ENCODE assay signal across 10 cellular contexts in the genomic region with DNA sequence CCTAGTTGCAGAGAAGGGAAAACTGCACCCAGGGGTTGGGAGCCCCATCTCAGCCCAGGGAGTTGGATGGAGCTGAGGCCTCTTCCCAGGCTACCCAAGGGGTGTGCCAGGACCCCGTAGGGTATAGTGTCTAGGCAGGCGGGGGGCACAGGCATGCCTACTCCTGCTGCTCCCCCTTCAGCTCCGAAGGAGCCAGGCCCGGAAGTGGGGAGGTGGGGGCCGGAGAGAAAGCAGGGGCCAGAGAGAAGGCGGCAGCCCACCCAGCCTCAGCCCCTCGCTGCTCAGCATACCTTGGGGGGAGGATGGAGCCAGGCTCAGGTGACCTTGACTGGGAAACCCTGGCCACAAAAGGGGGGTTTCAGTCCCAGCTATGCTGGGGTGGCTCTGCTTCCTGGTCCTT. TPM values are rescaled to one million over a fixed set of nuclear protein-coding genes. Genes with fewer than 3 reads are reported as not detected.
A peak's percentile ranks its signal among the peaks of the same experiment; 100 is the strongest.
DNase-seq lines count a peak whose midpoint lies in the region; ATAC-seq, FAIRE-seq and TF ChIP-seq lines count a peak whose summit lies in the region.
"Had no signal": no experiment of that assay in that cellular context is flagged by ENCODE, and none has a peak within 500 bp of the region (broad histone marks: within the 10 kb centered on the region; RNA-seq: fewer than 3 reads in every experiment).

No MANE protein-coding gene starts in this region.

- CTCF ChIA-PET in MCF 10A (lab: Yijun Ruan, JAX) = interaction anchor here (0.6 to 2.6 kb wide), 9 partner anchors 8 to 70 kb away, joined by 3 to 11 read pairs (median 4); no protein-coding TSS in a partner anchor

- BruUV-seq in MCF 10A (replicated peaks; lab: Mats Ljungman, UMichigan) = TSS peak; percentile 88

- H3K27me3 Mint-ChIP-seq in H9 (ENCODE audit: low read depth) (peaks cover 25% of the 10 kb centered on the region), MCF 10A (ENCODE audit: insufficient read depth, unreplicated experiment) (no peaks in the 10 kb centered on the region)

- peaks cover 6% of the 10 kb centered on the region for H3K9me1 ChIP-seq in keratinocyte (ENCODE audit: control insufficient read depth, extremely low read depth, insufficient read depth, low read length)

- peaks cover 2% of the 10 kb centered on the region for H3K79me1 ChIP-seq in H9 (ENCODE audit: insufficient read depth, low read depth, low read length, poor library complexity, severe bottlenecking)

- no peak overlapping the region for H4K8ac ChIP-seq in H9 (replicated peaks; ENCODE audit: insufficient read length, low read depth, low read length)

- peak overlapping the region; percentile 44 for H3K18ac ChIP-seq in H9 (ENCODE audit: insufficient read length, low read depth, low read length)

- no peak overlapping the region for H4K5ac ChIP-seq in H9 (ENCODE audit: insufficient read length, low read depth, low read length)

- no CpG with 5 or more reads among the region's 7 CpGs for WGBS in H9 (ENCODE audit: extremely low coverage, insufficient read length, low lambda C conversion rate)

- no peak overlapping the region for H2BK5ac ChIP-seq in H9 (ENCODE audit: insufficient read length, low read length)

- H3K9me3 Mint-ChIP-seq in H9 (no peaks in the 10 kb centered on the region), MCF 10A (ENCODE audit: unreplicated experiment) (no peaks in the 10 kb centered on the region)

- no peak for TF ChIP-seq CTCF in H9 (conservative IDR thresholded peaks at IDR 0.05)
- TF ChIP-seq CTCF in MCF 10A (IDR thresholded peaks at IDR 0.05; ENCODE audit: unreplicated experiment) = no peak
- no peak for TF ChIP-seq CTCF in keratinocyte (optimal IDR thresholded peaks at IDR 0.05 in 1 of 3, IDR thresholded peaks at IDR 0.05 in 1 of 3, conservative IDR thresholded peaks at IDR 0.05 in 1 of 3; ENCODE audit: extremely low read depth in 1 of 3, insufficient read depth in 2 of 3, low read length in 3 of 3)

- dilution Hi-C loops in keratinocyte (cut with MboI; ENCODE audit: extremely low pct_ligation_motif_present, low sequenced_read_pairs) = no loop called here

- H3K27ac Mint-ChIP-seq in H9 (peak overlapping the region in 1 of 3 experiments; percentile 90; a peak in 2 of 7 replicates), MCF 10A (ENCODE audit: low read depth, unreplicated experiment) (peak overlapping the region; percentile 61)

- H3T11ph ChIP-seq in H9 (ENCODE audit: low read length) = no peak overlapping the region

- H3K9me3 ChIP-seq in H9 (ENCODE audit: control insufficient read depth, low read depth, low read length) (no peaks in the 10 kb centered on the region), keratinocyte (ENCODE audit: control insufficient read depth, low read depth, low read length) (no peaks in the 10 kb centered on the region), skeletal muscle tissue (ENCODE audit: control insufficient read depth in 3 of 3, low read length in 3 of 3) (no peaks in the 10 kb centered on the region)

- peak overlapping the region; percentile 85 to 97 for H3K4me3 Mint-ChIP-seq in H9
- H3K4me3 Mint-ChIP-seq in MCF 10A (ENCODE audit: unreplicated experiment) = peak overlapping the region; percentile 84

- ATAC-seq in GM21529 (IDR thresholded peaks at IDR 0.05; ENCODE audit: unreplicated experiment) = no peak

- intact Hi-C loops in MCF 10A (cut with micrococcal nuclease) = loop anchor here (2.0 kb wide), 1 partner anchor 36 kb away; no protein-coding TSS in a partner anchor

- no peak for FAIRE-seq in keratinocyte (lab: Jason Lieb, UNC)

- H3K4me2 ChIP-seq in H9 (ENCODE audit: insufficient read depth, insufficient read length, low read length) = peak overlapping the region; percentile 48
- H3K4me2 ChIP-seq in keratinocyte (ENCODE audit: control insufficient read depth, extremely low read depth, insufficient read depth, low read depth, low read length) = peak overlapping the region; percentile 99

- no peak overlapping the region for H3K23ac ChIP-seq in H9 (ENCODE audit: insufficient read length, low read depth, low read length)

- H3K9ac ChIP-seq in H9 (ENCODE audit: extremely low read depth, insufficient read length, low read length) (peak overlapping the region; percentile 6), keratinocyte (ENCODE audit: control insufficient read depth, extremely low read depth, insufficient read depth, low read length) (peak overlapping the region; percentile 86), skeletal muscle tissue (ENCODE audit: low read depth in 1 of 3, low read length in 3 of 3) (peak overlapping the region; percentile 20 to 83 (median 73))

- H4K20me1 ChIP-seq in H9 (ENCODE audit: control insufficient read depth, insufficient read depth, insufficient read length) = no peaks in the 10 kb centered on the region
- no peaks in the 10 kb centered on the region for H4K20me1 ChIP-seq in keratinocyte (ENCODE audit: control insufficient read depth, extremely low read depth, insufficient read depth, low read length)

- H2AK5ac ChIP-seq in H9 (ENCODE audit: insufficient read length, low read length) = no peak overlapping the region

- H3K4me1 Mint-ChIP-seq in H9 = peaks cover 44 to 58% of the 10 kb centered on the region in 2 experiments
- H3K4me1 Mint-ChIP-seq in MCF 10A (ENCODE audit: insufficient read depth, unreplicated experiment) = peaks cover 56% of the 10 kb centered on the region

- H3K27me3 ChIP-seq in H9 (ENCODE audit: insufficient read depth, low read length) = peaks cover 7% of the 10 kb centered on the region; the same call in 1 of the 2 replicates
- H3K27me3 ChIP-seq in keratinocyte (ENCODE audit: control insufficient read depth, extremely low read depth, insufficient read depth, low read length) = no peaks in the 10 kb centered on the region
- no peaks in the 10 kb centered on the region for H3K27me3 ChIP-seq in skeletal muscle tissue (ENCODE audit: control insufficient read depth in 3 of 3, insufficient read depth in 3 of 3, low read length in 3 of 3)

- H3K4me3 ChIP-seq in keratinocyte (ENCODE audit: control insufficient read depth in 2 of 3, extremely low read depth in 1 of 3, insufficient read depth in 2 of 3, low read depth in 1 of 3, low read length in 3 of 3) = peak overlapping the region; percentile 85 to 91 (median 88)
- H3K4me3 ChIP-seq in skeletal muscle tissue (ENCODE audit: low read length in 3 of 3) = peak overlapping the region; percentile 14 to 75 (median 64)

- H3K36me3 ChIP-seq in keratinocyte (ENCODE audit: control insufficient read depth in 2 of 2, extremely low read depth in 1 of 2, insufficient read depth in 2 of 2, low read length in 2 of 2) = peaks cover 13 to 26% of the 10 kb centered on the region in 2 experiments
- peaks cover 0 to 4% (median 0%) of the 10 kb centered on the region in 3 donors for H3K36me3 ChIP-seq in skeletal muscle tissue (ENCODE audit: control insufficient read depth in 3 of 3, insufficient read depth in 3 of 3, low read length in 3 of 3)

- H3K4me1 ChIP-seq in H9 (ENCODE audit: insufficient read depth, low read length) (no peaks in the 10 kb centered on the region; the same call in none of the 2 replicates), keratinocyte (ENCODE audit: control insufficient read depth, extremely low read depth, insufficient read depth, low read length) (peaks cover 59% of the 10 kb centered on the region), skeletal muscle tissue (ENCODE audit: control insufficient read depth in 3 of 3, insufficient read depth in 3 of 3, low read length in 3 of 3) (peaks cover 18 to 52% (median 52%) of the 10 kb centered on the region in 3 donors)

- no peak overlapping the region for H3K27ac ChIP-seq in H9 (ENCODE audit: insufficient read length, low read depth, low read length)
- H3K27ac ChIP-seq in keratinocyte (ENCODE audit: control insufficient read depth, insufficient read depth, low read length) = peak overlapping the region; percentile 77
- no peak overlapping the region for H3K27ac ChIP-seq in skeletal muscle tissue (ENCODE audit: low read depth, low read length)

- peaks cover 15% of the 10 kb centered on the region for H3K23me2 ChIP-seq in H9 (ENCODE audit: insufficient read length, low read depth, low read length, poor library complexity, severe bottlenecking)

- H2BK12ac ChIP-seq in H9 (ENCODE audit: insufficient read length, low read depth, low read length) = no peak overlapping the region

- H2AFZ ChIP-seq in H9 (ENCODE audit: low read length) (no peak overlapping the region), keratinocyte (ENCODE audit: control insufficient read depth, low read length) (no peak overlapping the region)

- DNase-seq in H9 (no peak), MCF 10A (ENCODE audit: unreplicated experiment) (no peak), keratinocyte (ENCODE audit: low read depth, low spot score) (no peak), HuH-7.5 (ENCODE audit: low spot score) (no peak), iPS-NIHi11 (ENCODE audit: low spot score) (no peak), NCI-H2196 treated with DMSO at 0.1 percent for 48 hours (lab: John Stamatoyannopoulos, UW; ENCODE audit: unreplicated experiment) (no peak)
- DNase-seq: erythroblast, NCI-H524 treated with DMSO at 0.1 percent for 48 hours had no signal

- no peak overlapping the region for H2BK15ac ChIP-seq in H9 (ENCODE audit: low read depth, low read length)

- no peak overlapping the region for H3K4ac ChIP-seq in H9 (ENCODE audit: low read depth, low read length)

- H3K79me2 ChIP-seq in H9 (ENCODE audit: insufficient read depth, low read length) = no peaks in the 10 kb centered on the region
- peaks cover 62% of the 10 kb centered on the region for H3K79me2 ChIP-seq in keratinocyte (ENCODE audit: control insufficient read depth, insufficient read depth, low read length)

- H3K36me3 Mint-ChIP-seq in H9 (ENCODE audit: insufficient read depth in 1 of 3, low read depth in 3 of 3) (peaks cover 9 to 20% (median 11%) of the 10 kb centered on the region in 3 experiments; a peak in 6 of 7 replicates), MCF 10A (ENCODE audit: insufficient read depth, unreplicated experiment) (peaks cover 19% of the 10 kb centered on the region)

- H3K14ac ChIP-seq in H9 (ENCODE audit: insufficient read depth, low read length) = no peak overlapping the region

- no peak overlapping the region for H2BK20ac ChIP-seq in H9 (ENCODE audit: low read depth, low read length, poor library complexity, severe bottlenecking)

- H3K56ac ChIP-seq in H9 (ENCODE audit: insufficient read length, low read depth, low read length) = no peak overlapping the region

- H2BK120ac ChIP-seq in H9 (ENCODE audit: low read depth, low read length, poor library complexity, severe bottlenecking) = no peak overlapping the region

- no peak overlapping the region for H4K91ac ChIP-seq in H9 (ENCODE audit: insufficient read length, low read depth, low read length)

- POLR2A ChIA-PET in MCF 10A (lab: Yijun Ruan, JAX) = interaction anchor here (0.9 to 2.7 kb wide), 11 partner anchors 8 to 163 kb away, joined by 3 to 17 read pairs (median 5); a partner anchor contains a TSS

RNA-seq across cellular contexts. Expression of a gene that starts 1.4 kb away (rescaled TPM):
- 11.9 and 14.3 TPM in 2 replicates for total RNA-seq in H9 (2021)
- 34.6 and 51.5 TPM in 2 replicates for total RNA-seq in MCF 10A (2022)
- polyA plus RNA-seq in keratinocyte = 72.8 to 115 TPM (median 102 TPM) in 3 replicates
- polyA plus RNA-seq in keratinocyte (2011; ENCODE audit: low read depth) = 60.9 TPM
- polyA plus RNA-seq in keratinocyte (2011; cell fraction: cytosol; rRNA removed) = 49.7 and 82.2 TPM in 2 replicates
- 173 and 208 TPM in 2 replicates for polyA plus RNA-seq in keratinocyte (2011; cell fraction: nucleus; rRNA removed)
- polyA plus RNA-seq in keratinocyte (2012; ENCODE audit: low replicate concordance) = 94.6 and 131 TPM in 2 replicates
- 197 to 339 TPM (median 220 TPM) in 3 replicates for polyA minus RNA-seq in keratinocyte
- 180 TPM for polyA minus RNA-seq in keratinocyte (2011; cell fraction: cytosol; rRNA and poly(A)+ RNA removed)
- polyA minus RNA-seq in keratinocyte (2011; cell fraction: nucleus; rRNA and poly(A)+ RNA removed) = 209 and 249 TPM in 2 replicates
- 2.1 TPM for total RNA-seq in skeletal muscle tissue

RNA-seq across cellular contexts. Expression of a gene that starts 34.9 kb away (rescaled TPM):
- total RNA-seq in H9 (2021) = 0.18 TPM in 1 of 2 replicates, not detected in the other
- 0.49 TPM in 1 of 2 replicates, not detected in the other for total RNA-seq in MCF 10A (2022)
- 0.05 to 0.12 TPM in 2 of 3 replicates, not detected in the other for polyA plus RNA-seq in keratinocyte
- not detected for polyA plus RNA-seq in keratinocyte (2011; ENCODE audit: low read depth)
- not detected in 2 replicates for polyA plus RNA-seq in keratinocyte (2011; cell fraction: cytosol; rRNA removed)
- polyA plus RNA-seq in keratinocyte (2011; cell fraction: nucleus; rRNA removed) = 0.40 and 0.56 TPM in 2 replicates
- polyA plus RNA-seq in keratinocyte (2012; ENCODE audit: low replicate concordance) = not detected in 2 replicates
- polyA minus RNA-seq in keratinocyte = 0.13 to 0.86 TPM in 2 of 3 replicates, not detected in the other
- polyA minus RNA-seq in keratinocyte (2011; cell fraction: cytosol; rRNA and poly(A)+ RNA removed) = not detected
- polyA minus RNA-seq in keratinocyte (2011; cell fraction: nucleus; rRNA and poly(A)+ RNA removed) = 0.32 and 0.47 TPM in 2 replicates
- not detected for total RNA-seq in skeletal muscle tissue

RNA-seq across cellular contexts. Expression of a gene that starts 48.5 kb away (rescaled TPM):
- total RNA-seq in H9 (2021) (1.4 and 3.2 TPM in 2 replicates), MCF 10A (2022) (not detected in 2 replicates), skeletal muscle tissue (0.52 TPM)
- not detected in 3 replicates for polyA plus RNA-seq in keratinocyte
- 0.22 TPM for polyA plus RNA-seq in keratinocyte (2011; ENCODE audit: low read depth)
- polyA plus RNA-seq in keratinocyte (2011; cell fraction: cytosol; rRNA removed) = 0.02 and 0.12 TPM in 2 replicates
- 0.12 and 0.36 TPM in 2 replicates for polyA plus RNA-seq in keratinocyte (2011; cell fraction: nucleus; rRNA removed)
- polyA plus RNA-seq in keratinocyte (2012; ENCODE audit: low replicate concordance) = 0.39 TPM in 1 of 2 replicates, not detected in the other
- not detected in 3 replicates for polyA minus RNA-seq in keratinocyte
- not detected for polyA minus RNA-seq in keratinocyte (2011; cell fraction: cytosol; rRNA and poly(A)+ RNA removed)
- 0.32 TPM in 1 of 2 replicates, not detected in the other for polyA minus RNA-seq in keratinocyte (2011; cell fraction: nucleus; rRNA and poly(A)+ RNA removed)

Comparison
In these comparisons a context has a peak if more than half of its experiments do, and no peak if none do; other contexts are left out.
1. H3K9ac ChIP-seq: peak in every context shown above with its lines; median percentile 86 in keratinocyte; 73 in skeletal muscle tissue; 6 in H9.